29 cellular contexts compared by ENCODE assay signal in the genomic region with DNA sequence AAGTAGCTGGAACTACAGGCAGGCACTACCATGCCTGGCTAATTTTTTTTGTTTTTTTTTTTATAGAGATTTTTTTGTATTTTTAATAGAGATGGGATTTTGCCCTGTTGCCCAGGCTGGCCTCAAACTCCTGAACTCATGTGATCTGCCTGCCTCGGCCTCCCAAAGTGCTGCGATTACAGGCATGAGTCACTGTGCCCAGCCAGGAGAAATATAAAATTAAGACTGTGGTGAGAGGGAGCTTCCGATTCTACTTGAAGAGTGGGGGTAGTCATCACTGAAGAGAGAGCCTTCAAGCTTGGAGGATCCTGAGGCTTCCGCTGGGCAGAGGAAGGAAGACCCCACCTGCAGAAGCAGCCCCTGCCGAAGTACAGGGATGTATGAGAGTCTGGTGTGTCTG. TPM values are rescaled to one million over a fixed set of nuclear protein-coding genes. Genes with fewer than 3 reads are reported as not detected.
DNase-seq lines count a peak whose midpoint lies in the region; ATAC-seq, FAIRE-seq and TF ChIP-seq lines count a peak whose summit lies in the region.
"Had no signal": no experiment of that assay in that cellular context is flagged by ENCODE, and none has a peak within 500 bp of the region (broad histone marks: within the 10 kb centered on the region; RNA-seq: fewer than 3 reads in every experiment).

No MANE protein-coding gene starts in this region.

- FAIRE-seq in RCC 7860 (lab: Jason Lieb, UNC) = peak; percentile 71
- FAIRE-seq: G401.6, K562 had no signal

- H3K27me3 Mint-ChIP-seq in activated T-cell treated with anti-CD3 and anti-CD28 coated beads, Interleukin-2, amount 50 U/mL, for 72 hours (ENCODE audit: low read depth) = peaks cover 11% of the 10 kb centered on the region
- peaks cover 4% of the 10 kb centered on the region for H3K27me3 Mint-ChIP-seq in activated T-cell treated with anti-CD3 and anti-CD28 coated beads, Interleukin-2, amount 50 U/mL, for 24 hours
- H3K27me3 Mint-ChIP-seq: effector memory CD8-positive, alpha-beta T cell; natural killer cell treated with Interleukin-12 subunit alpha and Interleukin-12 subunit beta and Interleukin-15 and Interleukin-18, amount 100 ng/mL, for 72 hours had no signal

- H3K27ac ChIP-seq in Peyer's patch (no peak overlapping the region), WERI-Rb-1 (no peak overlapping the region)
- H3K27ac ChIP-seq: thoracic aorta had no signal

- H3K36me3 ChIP-seq in Peyer's patch = no peaks in the 10 kb centered on the region
- H3K36me3 ChIP-seq in WERI-Rb-1 = no peaks in the 10 kb centered on the region
- H3K36me3 ChIP-seq: thoracic aorta had no signal

- H3K4me1 ChIP-seq in Peyer's patch = peaks cover 0 to 15% (median 3%) of the 10 kb centered on the region in 4 donors

- no peak for ATAC-seq in activated T-cell treated with anti-CD3 and anti-CD28 coated beads, Interleukin-2, amount 50 U/mL, for 72 hours (replicated peaks in 1 of 2)
- ATAC-seq: effector memory CD8-positive, alpha-beta T cell; K562; left lobe of liver; natural killer cell treated with Interleukin-12 subunit alpha and Interleukin-12 subunit beta and Interleukin-15 and Interleukin-18, amount 100 ng/mL, for 72 hours; stimulated activated memory B cell treated with anti-CD40 and anti-IgM and Interleukin-4, amounts not matched to agents 10 μg/mL and 1 μg/mL and 100 μg/mL, for 72 hours; T-helper 17 cell had no signal

- no peak for TF ChIP-seq POLR2A in Peyer's patch (IDR thresholded peaks at IDR 0.05)

- in situ Hi-C loops in astrocyte of the spinal cord (cut with HindIII; ENCODE audit: low sequenced_read_pairs) = no loop called here

- H3K9me3 ChIP-seq in Peyer's patch = no peaks in the 10 kb centered on the region
- no peaks in the 10 kb centered on the region for H3K9me3 ChIP-seq in WERI-Rb-1 (ENCODE audit: severe bottlenecking)
- H3K9me3 ChIP-seq: thoracic aorta had no signal

- H3K4me1 Mint-ChIP-seq in activated T-cell treated with anti-CD3 and anti-CD28 coated beads, Interleukin-2, amount 50 U/mL, for 72 hours (ENCODE audit: low read depth) = peaks cover 21% of the 10 kb centered on the region
- H3K4me1 Mint-ChIP-seq in activated T-cell treated with anti-CD3 and anti-CD28 coated beads, Interleukin-2, amount 50 U/mL, for 24 hours (ENCODE audit: low read depth) = peaks cover 19% of the 10 kb centered on the region

- H3K27me3 ChIP-seq in Peyer's patch (no peaks in the 10 kb centered on the region), WERI-Rb-1 (ENCODE audit: insufficient read depth, low read depth, severe bottlenecking) (no peaks in the 10 kb centered on the region)

- H3K4me3 Mint-ChIP-seq in activated T-cell treated with anti-CD3 and anti-CD28 coated beads, Interleukin-2, amount 50 U/mL, for 72 hours = no peak overlapping the region
- no peak overlapping the region for H3K4me3 Mint-ChIP-seq in activated T-cell treated with anti-CD3 and anti-CD28 coated beads, Interleukin-2, amount 50 U/mL, for 24 hours
- H3K4me3 Mint-ChIP-seq: activated CD4-positive, alpha-beta memory T cell treated with anti-CD3 and anti-CD28 coated beads, Interleukin-2, amount 10 ng/mL, durations not matched to agents 7 days and 5 days; activated naive CD4-positive, alpha-beta T cell treated with anti-CD3 and anti-CD28 coated beads for 36 hours; mesothelial cell of epicardium; natural killer cell treated with Interleukin-12 subunit alpha and Interleukin-12 subunit beta and Interleukin-15 and Interleukin-18, amount 100 ng/mL, for 72 hours; stimulated activated memory B cell treated with anti-CD40 and anti-IgM and Interleukin-4, amounts not matched to agents 10 μg/mL and 1 μg/mL and 100 μg/mL, for 72 hours; T-helper 17 cell had no signal

- H3K4me3 ChIP-seq in astrocyte of the spinal cord (ENCODE audit: low read depth, low read length) (no peak overlapping the region), Peyer's patch (no peak overlapping the region), WERI-Rb-1 (ENCODE audit: low read depth, low read length) (no peak overlapping the region)
- H3K4me3 ChIP-seq: K562, thoracic aorta had no signal

- H3K9me3 Mint-ChIP-seq in activated T-cell treated with anti-CD3 and anti-CD28 coated beads, Interleukin-2, amount 50 U/mL, for 72 hours = no peaks in the 10 kb centered on the region
- no peaks in the 10 kb centered on the region for H3K9me3 Mint-ChIP-seq in activated T-cell treated with anti-CD3 and anti-CD28 coated beads, Interleukin-2, amount 50 U/mL, for 24 hours
- H3K9me3 Mint-ChIP-seq: activated CD4-positive, alpha-beta memory T cell treated with anti-CD3 and anti-CD28 coated beads, Interleukin-2, amount 10 ng/mL, durations not matched to agents 7 days and 5 days; activated naive CD4-positive, alpha-beta T cell treated with anti-CD3 and anti-CD28 coated beads for 36 hours; effector memory CD8-positive, alpha-beta T cell; mesothelial cell of epicardium; natural killer cell treated with Interleukin-12 subunit alpha and Interleukin-12 subunit beta and Interleukin-15 and Interleukin-18, amount 100 ng/mL, for 72 hours; stimulated activated memory B cell treated with anti-CD40 and anti-IgM and Interleukin-4, amounts not matched to agents 10 μg/mL and 1 μg/mL and 100 μg/mL, for 72 hours had no signal

- TF ChIP-seq CTCF in astrocyte of the spinal cord (IDR thresholded peaks at IDR 0.05; ENCODE audit: low read depth, low read length) (no peak), Peyer's patch (IDR thresholded peaks at IDR 0.05) (no peak), WERI-Rb-1 (IDR thresholded peaks at IDR 0.05; ENCODE audit: low read depth, low read length) (no peak), GM10266 (IDR thresholded peaks at IDR 0.05; ENCODE audit: control insufficient read depth, insufficient read depth, low read depth, missing control alignments) (no peak)

- no peaks in the 10 kb centered on the region for H3K36me3 Mint-ChIP-seq in activated T-cell treated with anti-CD3 and anti-CD28 coated beads, Interleukin-2, amount 50 U/mL, for 72 hours (ENCODE audit: insufficient read depth in 2 of 2)
- H3K36me3 Mint-ChIP-seq in activated T-cell treated with anti-CD3 and anti-CD28 coated beads, Interleukin-2, amount 50 U/mL, for 24 hours (ENCODE audit: low read depth) = no peaks in the 10 kb centered on the region
- H3K36me3 Mint-ChIP-seq: mesothelial cell of epicardium; natural killer cell treated with Interleukin-12 subunit alpha and Interleukin-12 subunit beta and Interleukin-15 and Interleukin-18, amount 100 ng/mL, for 72 hours; stimulated activated memory B cell treated with anti-CD40 and anti-IgM and Interleukin-4, amounts not matched to agents 10 μg/mL and 1 μg/mL and 100 μg/mL, for 72 hours had no signal

- H3K27ac Mint-ChIP-seq in activated T-cell treated with anti-CD3 and anti-CD28 coated beads, Interleukin-2, amount 50 U/mL, for 72 hours = peak overlapping the region; percentile 6
- H3K27ac Mint-ChIP-seq in activated T-cell treated with anti-CD3 and anti-CD28 coated beads, Interleukin-2, amount 50 U/mL, for 24 hours = no peak overlapping the region
- H3K27ac Mint-ChIP-seq: activated CD4-positive, alpha-beta memory T cell treated with anti-CD3 and anti-CD28 coated beads, Interleukin-2, amount 10 ng/mL, durations not matched to agents 7 days and 5 days; activated naive CD4-positive, alpha-beta T cell treated with anti-CD3 and anti-CD28 coated beads for 36 hours; effector memory CD8-positive, alpha-beta T cell; mesothelial cell of epicardium; natural killer cell treated with Interleukin-12 subunit alpha and Interleukin-12 subunit beta and Interleukin-15 and Interleukin-18, amount 100 ng/mL, for 72 hours; stimulated activated memory B cell treated with anti-CD40 and anti-IgM and Interleukin-4, amounts not matched to agents 10 μg/mL and 1 μg/mL and 100 μg/mL, for 72 hours; T-helper 17 cell had no signal

- DNase-seq in activated T-cell treated with anti-CD3 and anti-CD28 coated beads, Interleukin-2, amount 50 U/mL, for 72 hours = no peak
- DNase-seq in activated T-cell treated with anti-CD3 and anti-CD28 coated beads, Interleukin-2, amount 50 U/mL, for 24 hours = no peak
- DNase-seq in RCC 7860 (ENCODE audit: low spot score) (peak; percentile 70), astrocyte of the spinal cord (ENCODE audit: low read depth, low spot score) (peak; percentile 48), Peyer's patch (no peak), WERI-Rb-1 (no peak), GM10266 (ENCODE audit: extremely low spot score) (no peak), hepatic stellate cell (ENCODE audit: low spot score) (no peak)
- DNase-seq: activated CD4-positive, alpha-beta memory T cell treated with anti-CD3 and anti-CD28 coated beads, Interleukin-2, amount 10 ng/mL, durations not matched to agents 7 days and 5 days; activated CD4-positive, CD25-positive, alpha-beta regulatory T cell; activated naive CD4-positive, alpha-beta T cell treated with anti-CD3 and anti-CD28 coated beads for 36 hours; activated T-cell treated with anti-CD3 and anti-CD28 coated beads for 4 hours; anterior cingulate cortex; C1 segment of cervical spinal cord; Calu3; effector memory CD8-positive, alpha-beta T cell; glutamatergic neuron; NCI-H510A; NK-92 treated with Interleukin-12 subunit alpha and Interleukin-12 subunit beta, amount 100 ng/mL, for 24 hours; SHP77 treated with DMSO at 0.1 percent for 48 hours; stimulated activated CD4-positive, alpha-beta T cell treated with anti-CD3 and anti-CD28 coated beads, Interleukin-1b, Interleukin-23, amount 100 ng/mL, for 48 hours; T-helper 17 cell had no signal

RNA-seq across cellular contexts. Expression of gene RGS9, which starts 34.4 kb away (rescaled TPM):
- total RNA-seq in activated T-cell treated with anti-CD3 and anti-CD28 coated beads, Interleukin-2, amount 50 U/mL, for 72 hours = 10 to 100 TPM in 1 of 2 donors, 1 to 10 TPM in 1; 5.8 to 16.6 TPM
- total RNA-seq in Peyer's patch = 10 to 100 TPM in 1 of 4 donors, 1 to 10 TPM in 3; 4.0 to 25.6 (median 7.9) TPM

RNA-seq across cellular contexts. Expression of gene GNA13, which starts 46.2 kb away (rescaled TPM):
- total RNA-seq in activated T-cell treated with anti-CD3 and anti-CD28 coated beads, Interleukin-2, amount 50 U/mL, for 72 hours = 10 to 100 TPM; 79.0 to 85.8 TPM
- 10 to 100 TPM; 49.5 to 72.0 (median 63.6) TPM for total RNA-seq in Peyer's patch

Comparison
In these comparisons a context has a peak if more than half of its experiments do, and no peak if none do; other contexts are left out.
1. DNase-seq: peak in RCC 7860 (single experiment) and astrocyte of the spinal cord (single experiment); none in activated T-cell treated with anti-CD3 and anti-CD28 coated beads, Interleukin-2, amount 50 U/mL, for 72 hours (0 of 2), activated T-cell treated with anti-CD3 and anti-CD28 coated beads, Interleukin-2, amount 50 U/mL, for 24 hours (single experiment), Peyer's patch (0 of 3), WERI-Rb-1 (single experiment), GM10266 (single experiment) and hepatic stellate cell (single experiment).